In genomic region chr2:203646266-203646864, GRCh38 we compare ENCODE assay signal across 18 cellular contexts.
DNase-seq lines count a peak whose midpoint lies in the region; ATAC-seq, FAIRE-seq and TF ChIP-seq lines count a peak whose summit lies in the region.
"Had no signal": no experiment of that assay in that cellular context is flagged by ENCODE, and none has a peak within 500 bp of the region (broad histone marks: within the 10 kb centered on the region; RNA-seq: fewer than 3 reads in every experiment).

No MANE protein-coding gene starts in this region.

- TF ChIP-seq EP300 in H1 (IDR thresholded peaks at IDR 0.05; ENCODE audit: borderline replicate concordance in 1 of 2, low read depth in 2 of 2, low read length in 2 of 2), result no peak

- peaks cover 6% of the 10 kb centered on the region for H3K9me3 ChIP-seq in Caco-2
- H3K9me3 ChIP-seq in HCT116 (ENCODE audit: control insufficient read depth in 1 of 2, insufficient read depth in 1 of 2, low read depth in 1 of 2, low read length in 2 of 2), result no peaks in the 10 kb centered on the region
- no peaks in the 10 kb centered on the region; a peak in 1 of 4 replicates for H3K9me3 ChIP-seq in H1 (ENCODE audit: insufficient read depth in 2 of 2, low read depth in 1 of 2, low read length in 1 of 2)
- H3K9me3 ChIP-seq in neural progenitor cell (ENCODE audit: low read depth), result no peaks in the 10 kb centered on the region
- H3K9me3 ChIP-seq: SJSA1 had no signal

- H3K4me3 ChIP-seq in Caco-2 (ENCODE audit: low read depth, low read length) (no peak overlapping the region), HCT116 (replicated peaks in 1 of 2; ENCODE audit: low read depth in 1 of 2, low read length in 2 of 2) (no peak overlapping the region), H1 (ENCODE audit: extremely low read depth in 1 of 4, insufficient read depth in 2 of 4, low read depth in 3 of 4, low read length in 4 of 4) (no peak overlapping the region), neural progenitor cell (no peak overlapping the region)
- H3K4me3 ChIP-seq: BLaER1, GM12878, SJSA1 had no signal

- H3K4ac ChIP-seq in H1 (replicated peaks; ENCODE audit: insufficient read length, low read depth, low read length), result no peak overlapping the region

- intact Hi-C loops in Caco-2 (cut with micrococcal nuclease; ENCODE audit: unreplicated experiment), result no loop called here
- intact Hi-C loops in HCT116 (cut with micrococcal nuclease), result no loop called here

- H2BK120ac ChIP-seq in H1 (replicated peaks; ENCODE audit: low read depth, low read length), result no peak overlapping the region

- H2AFZ ChIP-seq in HCT116 (ENCODE audit: low read depth, low read length, poor library complexity, severe bottlenecking) (no peak overlapping the region), H1 (ENCODE audit: low read length) (peak overlapping the region; percentile 52; the same call in 1 of the 2 replicates), neural progenitor cell (replicated peaks) (no peak overlapping the region)

- H3K23ac ChIP-seq in H1 (ENCODE audit: insufficient read length), result no peak overlapping the region

- H3K14ac ChIP-seq in H1 (ENCODE audit: insufficient read length), result no peak overlapping the region

- no TSS peak for BruUV-seq in Caco-2 (replicated peaks; lab: Mats Ljungman, UMichigan)
- BruUV-seq in HCT116 (replicated peaks; lab: Mats Ljungman, UMichigan), result no TSS peak

- no peak overlapping the region for H3K56ac ChIP-seq in H1 (replicated peaks; ENCODE audit: insufficient read length, low read depth, low read length)

- no peaks in the 10 kb centered on the region for H3K79me1 ChIP-seq in H1 (ENCODE audit: low read depth, low read length)

- H4K20me1 ChIP-seq in HCT116 (ENCODE audit: insufficient read depth) (no peaks in the 10 kb centered on the region), H1 (replicated peaks in 1 of 2; ENCODE audit: control insufficient read depth in 1 of 2, insufficient read depth in 2 of 2, low read length in 2 of 2) (no peaks in the 10 kb centered on the region), neural progenitor cell (ENCODE audit: low read depth) (no peaks in the 10 kb centered on the region)
- H4K20me1 ChIP-seq: BLaER1 had no signal

- POLR2A ChIA-PET in Caco-2 (lab: Charles Lee) (no interaction called here), HCT116 (lab: Charles Lee) (no interaction called here), H1 (lab: Charles Lee; ENCODE audit: partially characterized antibody) (no interaction called here)

- TF ChIP-seq POLR2A in HCT116 (IDR thresholded peaks at IDR 0.05; ENCODE audit: borderline replicate concordance, extremely low read depth, insufficient read depth, insufficient read length), result no peak
- TF ChIP-seq POLR2A in H1 (IDR thresholded peaks at IDR 0.05; ENCODE audit: control extremely low read depth in 1 of 2, low read depth in 2 of 2, low read length in 2 of 2), result no peak

- H3K79me2 ChIP-seq in HCT116 (ENCODE audit: insufficient read depth, low read length) (no peaks in the 10 kb centered on the region), H1 (ENCODE audit: control insufficient read depth in 1 of 2, insufficient read depth in 2 of 2, low read length in 2 of 2) (no peaks in the 10 kb centered on the region), neural progenitor cell (ENCODE audit: low read depth) (no peaks in the 10 kb centered on the region)

- no peak overlapping the region for H2BK20ac ChIP-seq in H1 (ENCODE audit: low read length)

- H3K27me3 ChIP-seq in Caco-2 (replicated peaks; ENCODE audit: control insufficient read depth, insufficient read depth, low read length) (no peaks in the 10 kb centered on the region), HCT116 (ENCODE audit: insufficient read depth, low read length) (no peaks in the 10 kb centered on the region), H1 (replicated peaks in 1 of 4; ENCODE audit: control insufficient read depth in 3 of 4, extremely low read depth in 1 of 4, insufficient read depth in 3 of 4, low read length in 3 of 4) (no peaks in the 10 kb centered on the region), neural progenitor cell (no peaks in the 10 kb centered on the region)
- H3K27me3 ChIP-seq: BLaER1, SJSA1 had no signal

- no peak overlapping the region for H4K5ac ChIP-seq in H1 (ENCODE audit: insufficient read length, low read depth, low read length)

- FAIRE-seq in H1 (lab: Jason Lieb, UNC), result no peak
- FAIRE-seq: GM18507 had no signal

- 94% methylated on average over 8 of the region's 10 CpGs; no CpG with 5 or more reads in 1 of the 2 experiments for WGBS in H1 (ENCODE audit: extremely low coverage in 1 of 2, insufficient coverage in 1 of 2, insufficient read length in 1 of 2, insufficient replicate concordance in 2 of 2, low coverage in 1 of 2, low lambda C conversion rate in 2 of 2, missing lambda C conversion rate in 1 of 2), 2 experiments

- RAD21 ChIA-PET in HCT116 (lab: Charles Lee; ENCODE audit: low non-redundant PET in 1 of 2, low total read pairs in 2 of 2, uncharacterized antibody in 2 of 2, unreplicated experiment in 2 of 2), result no interaction called here

- H3K4me2 ChIP-seq in HCT116 (ENCODE audit: low read length) (no peak overlapping the region), H1 (ENCODE audit: insufficient read depth in 1 of 2, low read depth in 2 of 2, low read length in 2 of 2) (no peak overlapping the region), neural progenitor cell (no peak overlapping the region)
- H3K4me2 ChIP-seq: BLaER1 had no signal

- no peak overlapping the region for H2BK12ac ChIP-seq in H1 (ENCODE audit: low read depth, low read length)

- DNase-seq in Caco-2, result no peak
- DNase-seq in HCT116 (ENCODE audit: low read depth, low spot score), result no peak
- DNase-seq in H1 (ENCODE audit: low read depth in 1 of 2, low spot score in 2 of 2), result no peak
- peak; percentile 9 for DNase-seq in neural progenitor cell (ENCODE audit: low spot score)
- no peak for DNase-seq in HuH-7 (ENCODE audit: low spot score)
- no peak for DNase-seq in GM10266 (ENCODE audit: extremely low spot score)
- DNase-seq: DMS153, HFFc6, NCI-H1417 treated with DMSO at 0.1 percent for 48 hours, NCI-H2029, NCI-H524 treated with DMSO at 0.1 percent for 48 hours, SW 1271 had no signal

- peaks cover 31% of the 10 kb centered on the region for H3K4me1 ChIP-seq in Caco-2
- peaks cover 0 to 9% of the 10 kb centered on the region in 2 experiments; a peak in 3 of 4 replicates for H3K4me1 ChIP-seq in HCT116 (ENCODE audit: control insufficient read depth in 1 of 2, insufficient read depth in 2 of 2, low read length in 2 of 2)
- H3K4me1 ChIP-seq in H1 (replicated peaks in 1 of 4; ENCODE audit: control insufficient read depth in 3 of 4, insufficient read depth in 4 of 4, low read length in 3 of 4), result no peaks in the 10 kb centered on the region
- no peaks in the 10 kb centered on the region for H3K4me1 ChIP-seq in neural progenitor cell

- H3F3A ChIP-seq in neural progenitor cell (ENCODE audit: low read depth), result no peaks in the 10 kb centered on the region

- peaks cover 5% of the 10 kb centered on the region for H3K9me3 Mint-ChIP-seq in Caco-2 (ENCODE audit: unreplicated experiment)
- H3K9me3 Mint-ChIP-seq in neural progenitor cell, result peaks cover 11% of the 10 kb centered on the region

- TF ChIP-seq RAD21 in HCT116 (IDR thresholded peaks at IDR 0.05; ENCODE audit: low read depth) (no peak), H1 (IDR thresholded peaks at IDR 0.05 in 1 of 2, conservative IDR thresholded peaks at IDR 0.05 in 1 of 2; ENCODE audit: low read depth in 2 of 2, low read length in 2 of 2) (peak in 1 of 2 experiments; percentile 3; a peak in 1 of 4 replicates)

- no peak overlapping the region for H2BK5ac ChIP-seq in H1 (ENCODE audit: low read depth, low read length)

- CTCF ChIA-PET in Caco-2 (lab: Charles Lee) (no interaction called here), HCT116 (lab: Charles Lee) (no interaction called here), H1 (lab: Charles Lee; ENCODE audit: partially characterized antibody) (no interaction called here)

- H3K36me3 Mint-ChIP-seq in Caco-2 (ENCODE audit: insufficient read depth, unreplicated experiment), result no peaks in the 10 kb centered on the region
- no peaks in the 10 kb centered on the region for H3K36me3 Mint-ChIP-seq in neural progenitor cell

- H4K8ac ChIP-seq in H1 (ENCODE audit: extremely low read depth, insufficient read depth, low read length), result no peak overlapping the region

- H3K4me3 Mint-ChIP-seq in Caco-2 (ENCODE audit: unreplicated experiment), result no peak overlapping the region
- H3K4me3 Mint-ChIP-seq in neural progenitor cell, result no peak overlapping the region
- H3K4me3 Mint-ChIP-seq: HFFc6 had no signal

- no peak overlapping the region for H2AK5ac ChIP-seq in H1 (ENCODE audit: low read depth, low read length)

- no peaks in the 10 kb centered on the region for H3K27me3 Mint-ChIP-seq in Caco-2 (ENCODE audit: insufficient read depth, unreplicated experiment)
- H3K27me3 Mint-ChIP-seq in neural progenitor cell (ENCODE audit: insufficient read depth, low read depth), result no peaks in the 10 kb centered on the region

- TF ChIP-seq CTCF in Caco-2 (IDR thresholded peaks at IDR 0.05; ENCODE audit: insufficient read depth in 1 of 2, low read depth in 1 of 2, low read length in 1 of 2, severe bottlenecking in 1 of 2, unreplicated experiment in 1 of 2), result no peak
- TF ChIP-seq CTCF in HCT116 (IDR thresholded peaks at IDR 0.05 in 2 of 3, conservative IDR thresholded peaks at IDR 0.05 in 1 of 3; ENCODE audit: borderline replicate concordance in 1 of 3, insufficient read depth in 1 of 3, low read depth in 2 of 3, low read length in 2 of 3), result no peak
- TF ChIP-seq CTCF in H1 (IDR thresholded peaks at IDR 0.05; ENCODE audit: control extremely low read depth in 1 of 3, insufficient read depth in 1 of 3, low read depth in 1 of 3, low read length in 3 of 3), result peak; percentile 13 to 31 (median 25); a peak in 3 of 4 replicates
- no peak for TF ChIP-seq CTCF in neural progenitor cell (IDR thresholded peaks at IDR 0.05)
- TF ChIP-seq CTCF in GM10266 (IDR thresholded peaks at IDR 0.05; ENCODE audit: control insufficient read depth, insufficient read depth, low read depth, missing control alignments), result no peak

- ATAC-seq in HCT116 (peak; percentile 52), HG02938 (IDR thresholded peaks at IDR 0.05; ENCODE audit: unreplicated experiment) (no peak)
- ATAC-seq: GM12878 had no signal

- H3K9ac ChIP-seq in HCT116 (ENCODE audit: low read length), result no peak overlapping the region
- H3K9ac ChIP-seq in H1 (replicated peaks in 1 of 4; ENCODE audit: extremely low read depth in 1 of 4, low read depth in 3 of 4, low read length in 3 of 4), result no peak overlapping the region
- H3K9ac ChIP-seq in neural progenitor cell, result no peak overlapping the region
- H3K9ac ChIP-seq: BLaER1 had no signal

- no peaks in the 10 kb centered on the region for H3K23me2 ChIP-seq in H1 (ENCODE audit: low read depth, low read length)

- H3K27ac Mint-ChIP-seq in Caco-2 (ENCODE audit: unreplicated experiment) (peak overlapping the region; percentile 64), neural progenitor cell (no peak overlapping the region)
- H3K27ac Mint-ChIP-seq: HFFc6 had no signal

- no peak overlapping the region for H4K91ac ChIP-seq in H1 (replicated peaks; ENCODE audit: insufficient read length, low read length)

- H3K4me1 Mint-ChIP-seq in Caco-2 (ENCODE audit: low read depth, unreplicated experiment) (peaks cover 31% of the 10 kb centered on the region), neural progenitor cell (peaks cover 9% of the 10 kb centered on the region)

- no peaks in the 10 kb centered on the region for H3K9me2 ChIP-seq in HCT116 (ENCODE audit: insufficient read depth)

- no peak overlapping the region for H3K18ac ChIP-seq in H1 (ENCODE audit: extremely low read depth, low read length)

- H3K27ac ChIP-seq in HCT116 (ENCODE audit: low read depth, low read length), result no peak overlapping the region
- H3K27ac ChIP-seq in H1 (ENCODE audit: low read depth, low read length), result no peak overlapping the region
- H3K27ac ChIP-seq in neural progenitor cell, result no peak overlapping the region
- H3K27ac ChIP-seq: BLaER1, RWPE1, SJSA1 had no signal

- H3K36me3 ChIP-seq in Caco-2 (ENCODE audit: control insufficient read depth, insufficient read depth, low read length) (peaks cover 2% of the 10 kb centered on the region; the same call in 1 of the 2 replicates), HCT116 (ENCODE audit: control insufficient read depth in 1 of 2, insufficient read depth in 2 of 2, low read length in 2 of 2) (no peaks in the 10 kb centered on the region), H1 (ENCODE audit: control insufficient read depth in 2 of 4, insufficient read depth in 4 of 4, low read length in 3 of 4) (no peaks in the 10 kb centered on the region), neural progenitor cell (no peaks in the 10 kb centered on the region)
- H3K36me3 ChIP-seq: BLaER1, SJSA1 had no signal

- no peak overlapping the region for H2BK15ac ChIP-seq in H1 (ENCODE audit: low read length)

Comparison
In these comparisons a context has a peak if more than half of its experiments do, and no peak if none do; other contexts are left out.
1. CTCF ChIP-seq: peak in H1 (3 of 3); none in Caco-2 (0 of 2), HCT116 (0 of 3), neural progenitor cell (single experiment) and GM10266 (single experiment).